8 cellular contexts compared by ENCODE assay signal in genomic region chr5:140565024-140565779, GRCh38. TPM values are rescaled to one million over a fixed set of nuclear protein-coding genes. Genes with fewer than 3 reads are reported as not detected.
DNase-seq lines count a peak whose midpoint lies in the region; ATAC-seq, FAIRE-seq and TF ChIP-seq lines count a peak whose summit lies in the region.

No MANE protein-coding gene starts in this region.

- no peak for FAIRE-seq in H54 (lab: Jason Lieb, UNC)

- peak overlapping the region; percentile 94 to 96 for H3K27ac Mint-ChIP-seq in natural killer cell

- H3K27me3 Mint-ChIP-seq in natural killer cell (ENCODE audit: low read depth in 2 of 2), result no peaks in the 10 kb centered on the region

- TF ChIP-seq POLR2A in H54 (IDR thresholded peaks at IDR 0.05; ENCODE audit: low read depth, low read length), result no peak

- TF ChIP-seq CTCF in LNCaP clone FGC (IDR thresholded peaks at IDR 0.05; ENCODE audit: control insufficient read depth, extremely low read depth, insufficient read depth), result no peak
- no peak for TF ChIP-seq CTCF in coronary artery (IDR thresholded peaks at IDR 0.05)
- TF ChIP-seq CTCF in natural killer cell (IDR thresholded peaks at IDR 0.05), result no peak

- H3K4me1 Mint-ChIP-seq in natural killer cell, result peaks cover 54 to 68% of the 10 kb centered on the region in 2 donors

- intact Hi-C loops in natural killer cell (cut with micrococcal nuclease), result loop anchor here (2.0 kb wide), 2 partner anchors 74 to 146 kb away; partner anchors contain the start of gene TMCO6

- DNase-seq in LNCaP clone FGC (ENCODE audit: low read depth) (no peak), coronary artery (ENCODE audit: low spot score) (no peak), natural killer cell (no peak), H54 (ENCODE audit: insufficient read length, low spot score) (no peak), SKM-1 (lab: John Stamatoyannopoulos, UW; ENCODE audit: unreplicated experiment) (no peak)
- DNase-seq in stimulated activated CD4-positive, alpha-beta T cell treated with anti-CD3 and anti-CD28 coated beads, Interleukin-1b, Interleukin-23, amount 100 ng/mL, for 48 hours, result no peak
- DNase-seq in stimulated activated CD4-positive, alpha-beta T cell treated with anti-CD3 and anti-CD28 coated beads, Interleukin-2, amount 100 ng/mL, for 24 hours, result no peak

- no peaks in the 10 kb centered on the region for H3K9me3 Mint-ChIP-seq in natural killer cell

- no peaks in the 10 kb centered on the region for H3K36me3 Mint-ChIP-seq in natural killer cell

- peak overlapping the region; percentile 88 to 95 for H3K27ac ChIP-seq in coronary artery

- ATAC-seq in GM18517 (IDR thresholded peaks at IDR 0.05; ENCODE audit: unreplicated experiment) (peak; percentile 0), natural killer cell (no peak)

- H3K4me3 ChIP-seq in LNCaP clone FGC (ENCODE audit: low read depth, low read length), result peak overlapping the region; percentile 80
- peak overlapping the region; percentile 78 for H3K4me3 ChIP-seq in coronary artery

- peak overlapping the region; percentile 99 for H3K4me3 Mint-ChIP-seq in natural killer cell

RNA-seq across cellular contexts. Expression of gene SLC35A4, which starts 0.6 kb away (rescaled TPM):
- 10 to 100 TPM; 63.1 to 76.1 (median 72.3) TPM for total RNA-seq in natural killer cell

RNA-seq across cellular contexts. Expression of gene APBB3, which starts 0.8 kb away (rescaled TPM):
- 10 to 100 TPM; 44.0 to 44.9 (median 44.4) TPM for total RNA-seq in natural killer cell

RNA-seq across cellular contexts. Expression of gene SRA1, which starts 7.9 kb away (rescaled TPM):
- 10 to 100 TPM; 42.2 to 66.4 (median 59.4) TPM for total RNA-seq in natural killer cell

RNA-seq across cellular contexts. Expression of gene EIF4EBP3, which starts 17.7 kb away (rescaled TPM):
- total RNA-seq in natural killer cell, result 1 to 10 TPM; 5.8 to 9.4 (median 6.0) TPM
